In the genomic region with DNA sequence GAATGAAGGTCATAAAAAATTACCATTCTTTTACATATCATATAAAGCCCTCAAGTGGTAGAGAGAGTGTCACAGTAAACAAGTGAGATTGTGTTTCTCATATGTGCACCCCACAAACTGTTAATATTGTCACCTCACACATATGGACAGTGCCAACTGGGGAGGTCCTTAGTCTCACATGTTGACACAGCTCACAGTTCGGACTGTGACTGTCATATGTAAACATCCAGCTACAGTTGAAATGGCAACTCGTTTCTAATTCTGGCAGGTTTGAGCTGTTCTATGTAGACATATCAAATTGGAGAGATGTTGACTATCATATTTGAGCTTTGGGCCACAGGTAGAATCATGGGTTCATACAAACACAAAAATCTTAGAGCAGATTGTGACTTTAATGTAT, we compare ENCODE assay signal across 26 cellular contexts.
"Had no signal": no experiment of that assay in that cellular context is flagged by ENCODE, and none has a peak within 500 bp of the region (broad histone marks: within the 10 kb centered on the region; RNA-seq: fewer than 3 reads in every experiment).

No MANE protein-coding gene starts in this region.

- H3K4me2 ChIP-seq: smooth muscle cell had no signal

- H3K36me3 Mint-ChIP-seq: memory B cell; natural killer cell treated with Interleukin-12 subunit alpha and Interleukin-12 subunit beta and Interleukin-15 and Interleukin-18, amount 100 ng/mL, for 72 hours had no signal

- H3K36me3 ChIP-seq: ovary, right atrium auricular region, right lobe of liver, suprapubic skin, thoracic aorta, tibial artery, upper lobe of right lung had no signal

- H3K27me3 ChIP-seq: ovary, right atrium auricular region, right lobe of liver, suprapubic skin, tibial artery, upper lobe of right lung had no signal

- H3K4me3 Mint-ChIP-seq: naive thymus-derived CD4-positive, alpha-beta T cell; natural killer cell treated with Interleukin-12 subunit alpha and Interleukin-12 subunit beta and Interleukin-15 and Interleukin-18, amount 100 ng/mL, for 72 hours; stimulated activated naive CD8-positive, alpha-beta T cell treated with anti-CD3 and anti-CD28 coated beads, Interleukin-15, Interleukin-2, amounts not matched to agents 100 ng/mL and 50 ng/mL, for 24 hours had no signal

- H3K27ac Mint-ChIP-seq: memory B cell; natural killer cell treated with Interleukin-12 subunit alpha and Interleukin-12 subunit beta and Interleukin-15 and Interleukin-18, amount 100 ng/mL, for 72 hours; progenitor cell of endocrine pancreas; stimulated activated naive CD8-positive, alpha-beta T cell treated with anti-CD3 and anti-CD28 coated beads, Interleukin-15, Interleukin-2, amounts not matched to agents 100 ng/mL and 50 ng/mL, for 24 hours had no signal

- H3K4me1 Mint-ChIP-seq: naive thymus-derived CD4-positive, alpha-beta T cell had no signal

- H3K27ac ChIP-seq: ovary, right atrium auricular region, right lobe of liver, suprapubic skin, thoracic aorta, tibial artery, upper lobe of right lung had no signal

- H3K9me3 Mint-ChIP-seq: memory B cell; natural killer cell treated with Interleukin-12 subunit alpha and Interleukin-12 subunit beta and Interleukin-15 and Interleukin-18, amount 100 ng/mL, for 72 hours; stimulated activated naive CD8-positive, alpha-beta T cell treated with anti-CD3 and anti-CD28 coated beads, Interleukin-15, Interleukin-2, amounts not matched to agents 100 ng/mL and 50 ng/mL, for 24 hours had no signal

- H3K4me3 ChIP-seq: lung, mucosa of descending colon, ovary, right atrium auricular region, right lobe of liver, smooth muscle cell, suprapubic skin, thoracic aorta, tibial artery, upper lobe of right lung had no signal

- H3K9me3 ChIP-seq: mucosa of descending colon, ovary, right atrium auricular region, right lobe of liver, suprapubic skin, thoracic aorta, tibial artery, upper lobe of right lung had no signal

- DNase-seq: hippocampal formation; kidney glomerular epithelial cell; left cardiac atrium; left ventricle myocardium superior; midbrain; mucosa of descending colon; naive thymus-derived CD4-positive, alpha-beta T cell; ovary; right lobe of liver; stimulated activated CD4-positive, alpha-beta T cell treated with anti-CD3 and anti-CD28 coated beads, Interleukin-2, amount 100 ng/mL, for 48 hours; stimulated activated CD4-positive, alpha-beta T cell treated with anti-CD3 and anti-CD28 coated beads, Interleukin-4, amount 100 ng/mL, for 4 hours; stimulated activated CD8-positive, alpha-beta memory T cell treated with anti-CD3 and anti-CD28 coated beads, Interleukin-4, amount 100 ng/mL, for 48 hours; stimulated activated naive CD4-positive, alpha-beta T cell; tibial artery; trophoblast cell; upper lobe of right lung had no signal

- H3K4me1 ChIP-seq: right atrium auricular region, tibial artery, upper lobe of right lung had no signal

- ATAC-seq: left cardiac atrium; left lobe of liver; left ventricle myocardium superior; mucosa of descending colon; naive thymus-derived CD4-positive, alpha-beta T cell; upper lobe of right lung had no signal
